ENCODE assay signal across 32 cellular contexts in the genomic region with DNA sequence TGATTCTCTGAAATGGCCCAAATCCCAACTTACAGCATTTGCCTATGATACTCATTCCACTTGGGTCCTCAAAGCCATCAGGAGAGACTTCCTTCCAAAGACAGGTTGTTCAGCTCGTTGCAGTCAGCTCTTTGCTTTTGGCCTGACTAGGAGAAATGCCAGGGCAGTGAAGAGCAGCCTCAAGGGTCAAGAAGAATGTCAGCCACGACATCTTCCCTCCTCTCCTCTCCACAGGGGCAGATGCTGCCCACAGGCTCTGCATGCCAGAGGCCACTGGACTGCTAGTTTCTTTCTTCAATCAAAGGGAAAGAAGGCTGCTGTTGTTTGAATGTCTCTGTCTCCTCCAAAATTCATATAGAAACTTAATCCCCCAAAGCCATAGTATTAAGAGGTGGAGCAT.
"Had no signal": no experiment of that assay in that cellular context is flagged by ENCODE, and none has a peak within 500 bp of the region (broad histone marks: within the 10 kb centered on the region; RNA-seq: fewer than 3 reads in every experiment).

No MANE protein-coding gene starts in this region.

- H3K4me3 ChIP-seq: K562, MG63, Peyer's patch had no signal

- H3K9me3 ChIP-seq: MG63, Peyer's patch had no signal

- DNase-seq: activated B cell treated with CpG ODN at 0.5 μM for 24 hours; activated CD4-positive, alpha-beta memory T cell treated with anti-CD3 and anti-CD28 coated beads for 36 hours; activated CD4-positive, alpha-beta T cell treated with anti-CD3 and anti-CD28 coated beads for 4 hours; activated CD4-positive, alpha-beta T cell treated with anti-CD3 and anti-CD28 coated beads, Interleukin-2, amount 50 U/mL, for 1 hour; activated CD4-positive, CD25-positive, alpha-beta regulatory T cell treated with anti-CD3 and anti-CD28 coated beads, Interleukin-2, amount 50 U/mL, for 72 hours; activated CD8-positive, alpha-beta memory T cell treated with anti-CD3 and anti-CD28 coated beads for 24 hours; activated CD8-positive, alpha-beta memory T cell treated with anti-CD3 and anti-CD28 coated beads, Interleukin-2, amount 10 ng/mL, durations not matched to agents 7 days and 5 days; activated CD8-positive, alpha-beta memory T cell treated with anti-CD3 and anti-CD28 coated beads, Interleukin-2, amount 50 U/mL, for 48 hours; activated effector memory CD4-positive, alpha-beta T cell treated with Interleukin-2 at 50 U/mL for 16 hours; activated naive CD4-positive, alpha-beta T cell treated with anti-CD3 and anti-CD28 coated beads, Interleukin-2, amount 10 ng/mL, durations not matched to agents 7 days and 5 days; activated naive CD8-positive, alpha-beta T cell treated with anti-CD3 and anti-CD28 coated beads, Interleukin-2, amount 50 U/mL, for 24 hours; activated T-cell treated with anti-CD3 and anti-CD28 coated beads, Interleukin-2, amount 50 U/mL, for 48 hours; anterior cingulate cortex; caudate nucleus; MG63; NCI-H1048; NCI-H1436 treated with DMSO at 0.1 percent for 48 hours; NCI-H1694 treated with DMSO at 0.1 percent for 48 hours; NCI-H2029 treated with DMSO at 0.1 percent for 48 hours; NCI-H2227 treated with DMSO at 0.1 percent for 48 hours; NCI-H526; NCI-H748 treated with DMSO at 0.1 percent for 48 hours; NK-92 treated with Interleukin-12 subunit alpha and Interleukin-12 subunit beta, amount 100 ng/mL, for 24 hours; PC-3; Peyer's patch; SW 1271; T-helper 1 cell; T-helper 2 cell; T-helper 9 cell had no signal

- H3K27me3 ChIP-seq: MG63, Peyer's patch had no signal

- H3K4me1 ChIP-seq: Peyer's patch had no signal

- H3K36me3 ChIP-seq: MG63, Peyer's patch had no signal

- H3K27ac ChIP-seq: Peyer's patch, RWPE1, VCaP had no signal
